Comparison of ENCODE assay signal across 16 cellular contexts in genomic region chr2:129056959-129057317, GRCh38.
"Had no signal": no experiment of that assay in that cellular context is flagged by ENCODE, and none has a peak within 500 bp of the region (broad histone marks: within the 10 kb centered on the region; RNA-seq: fewer than 3 reads in every experiment).

No MANE protein-coding gene starts in this region.

- H3K9me3 Mint-ChIP-seq: activated naive CD8-positive, alpha-beta T cell treated with anti-CD3 and anti-CD28 coated beads, Interleukin-2, amount 10 ng/mL, durations not matched to agents 7 days and 5 days; brain; naive thymus-derived CD4-positive, alpha-beta T cell had no signal

- H3K4me1 Mint-ChIP-seq: activated naive CD8-positive, alpha-beta T cell treated with anti-CD3 and anti-CD28 coated beads, Interleukin-2, amount 10 ng/mL, durations not matched to agents 7 days and 5 days; naive thymus-derived CD4-positive, alpha-beta T cell had no signal

- H3K27ac ChIP-seq: gastroesophageal sphincter, right atrium auricular region, stomach, thoracic aorta had no signal

- H3K27ac Mint-ChIP-seq: activated naive CD8-positive, alpha-beta T cell treated with anti-CD3 and anti-CD28 coated beads, Interleukin-2, amount 10 ng/mL, durations not matched to agents 7 days and 5 days; brain; naive thymus-derived CD4-positive, alpha-beta T cell had no signal

- H3K9me3 ChIP-seq: gastroesophageal sphincter, mucosa of descending colon, right atrium auricular region, stomach, thoracic aorta had no signal

- ATAC-seq: gastroesophageal sphincter; left colon; mucosa of descending colon; naive thymus-derived CD4-positive, alpha-beta T cell had no signal

- H3K36me3 ChIP-seq: gastroesophageal sphincter, right atrium auricular region, stomach, thoracic aorta had no signal

- H3K4me3 ChIP-seq: gastroesophageal sphincter, mucosa of descending colon, right atrium auricular region, stomach, thoracic aorta had no signal

- H3K27me3 ChIP-seq: gastroesophageal sphincter, right atrium auricular region, stomach had no signal

- H3K36me3 Mint-ChIP-seq: activated naive CD8-positive, alpha-beta T cell treated with anti-CD3 and anti-CD28 coated beads, Interleukin-2, amount 10 ng/mL, durations not matched to agents 7 days and 5 days; brain; naive thymus-derived CD4-positive, alpha-beta T cell had no signal

- H3K4me3 Mint-ChIP-seq: activated naive CD8-positive, alpha-beta T cell treated with anti-CD3 and anti-CD28 coated beads, Interleukin-2, amount 10 ng/mL, durations not matched to agents 7 days and 5 days; brain; naive thymus-derived CD4-positive, alpha-beta T cell had no signal

- H3K4me1 ChIP-seq: gastroesophageal sphincter, right atrium auricular region had no signal

- H3K27me3 Mint-ChIP-seq: activated naive CD8-positive, alpha-beta T cell treated with anti-CD3 and anti-CD28 coated beads, Interleukin-2, amount 10 ng/mL, durations not matched to agents 7 days and 5 days had no signal

- DNase-seq: activated naive CD4-positive, alpha-beta T cell; activated naive CD8-positive, alpha-beta T cell treated with anti-CD3 and anti-CD28 coated beads, Interleukin-2, amount 10 ng/mL, durations not matched to agents 7 days and 5 days; cortex of kidney; effector CD4-positive, alpha-beta T cell; left colon; mucosa of descending colon; naive thymus-derived CD4-positive, alpha-beta T cell; posterior cingulate gyrus; small intestine; stimulated activated CD4-positive, alpha-beta T cell treated with anti-CD3 and anti-CD28 coated beads, Interleukin-4, amount 100 ng/mL, for 4 hours; stimulated activated CD8-positive, alpha-beta memory T cell treated with anti-CD3 and anti-CD28 coated beads, Interleukin-4, amount 100 ng/mL, for 48 hours; stomach had no signal
